ENCODE assay signal across 1 cellular context in genomic region chr7:17043012-17043877, GRCh38.
TF ChIP-seq lines count a peak whose summit lies in the region.

No MANE protein-coding gene starts in this region.

TF ChIP-seq in GM23338, 12 proteins besides CTCF, POLR2A, EP300 and RAD21 (continued from another document):
- TF ChIP-seq ZNF331 (CRISPR knock-in tag; IDR thresholded peaks at IDR 0.05; ENCODE audit: low read depth) (no peak), EZH2 (IDR thresholded peaks at IDR 0.05; ENCODE audit: low read depth, unreplicated experiment) (no peak), STAT1 (IDR thresholded peaks at IDR 0.05; ENCODE audit: unreplicated experiment) (no peak)
